ENCODE assay signal across 20 cellular contexts in the genomic region with DNA sequence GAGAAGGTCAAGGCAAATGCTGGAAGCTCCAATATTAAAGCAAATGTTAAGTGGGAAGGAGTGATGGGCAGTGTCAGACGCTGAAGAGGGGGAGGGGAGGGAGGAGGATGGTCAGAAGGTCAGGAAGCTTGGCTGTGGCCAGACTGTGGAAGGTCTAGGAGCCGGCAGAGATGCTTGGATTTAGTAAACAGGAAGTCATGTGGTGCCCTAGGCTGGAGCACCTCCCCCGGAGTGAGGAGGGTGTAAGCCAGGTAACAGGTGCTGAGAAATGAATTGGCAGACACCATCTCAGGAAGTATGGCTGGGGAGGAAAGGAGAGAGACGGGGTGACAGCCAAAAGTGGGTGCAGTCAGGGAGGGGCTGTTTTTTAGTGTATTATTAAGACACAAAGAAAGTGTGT. TPM values are rescaled to one million over a fixed set of nuclear protein-coding genes. Genes with fewer than 3 reads are reported as not detected.
"Had no signal": no experiment of that assay in that cellular context is flagged by ENCODE, and none has a peak within 500 bp of the region (broad histone marks: within the 10 kb centered on the region; RNA-seq: fewer than 3 reads in every experiment).

No MANE protein-coding gene starts in this region.

- H3K27me3 Mint-ChIP-seq: activated CD4-positive, alpha-beta T cell treated with anti-CD3 and anti-CD28 coated beads, Interleukin-2, amount 10 ng/mL, durations not matched to agents 7 days and 5 days had no signal

- H3K9me3 ChIP-seq: colonic mucosa, esophagus muscularis mucosa, tibial artery had no signal

- H3K9me3 Mint-ChIP-seq: activated CD4-positive, alpha-beta T cell treated with anti-CD3 and anti-CD28 coated beads, Interleukin-2, amount 10 ng/mL, durations not matched to agents 7 days and 5 days; nephron; stimulated activated naive B cell treated with anti-CD40 and anti-IgM and Interleukin-4, amounts not matched to agents 10 μg/mL and 1 μg/mL and 100 μg/mL, for 72 hours had no signal

- H3K4me1 Mint-ChIP-seq: activated CD4-positive, alpha-beta T cell treated with anti-CD3 and anti-CD28 coated beads, Interleukin-2, amount 10 ng/mL, durations not matched to agents 7 days and 5 days; nephron; stimulated activated naive B cell treated with anti-CD40 and anti-IgM and Interleukin-4, amounts not matched to agents 10 μg/mL and 1 μg/mL and 100 μg/mL, for 72 hours had no signal

- H3K4me3 Mint-ChIP-seq: activated CD4-positive, alpha-beta T cell treated with anti-CD3 and anti-CD28 coated beads, Interleukin-2, amount 10 ng/mL, durations not matched to agents 7 days and 5 days; activated naive CD8-positive, alpha-beta T cell; nephron; stimulated activated naive B cell treated with anti-CD40 and anti-IgM and Interleukin-4, amounts not matched to agents 10 μg/mL and 1 μg/mL and 100 μg/mL, for 72 hours had no signal

- H3K27ac ChIP-seq: colonic mucosa, esophagus muscularis mucosa, skin epidermis, tibial artery had no signal

- DNase-seq: activated CD4-positive, alpha-beta T cell treated with anti-CD3 and anti-CD28 coated beads, Interleukin-2, amount 10 ng/mL, durations not matched to agents 7 days and 5 days; activated CD8-positive, alpha-beta memory T cell treated with anti-CD3 and anti-CD28 coated beads for 24 hours; activated gamma-delta T cell treated with Interleukin-2 at 50 U/mL for 16 hours; amniotic stem cell; caudate nucleus; colonic mucosa; hippocampal formation; kidney glomerular epithelial cell; nucleus accumbens; right cardiac atrium; stimulated activated CD4-positive, alpha-beta T cell treated with anti-CD3 and anti-CD28 coated beads, Interleukin-15, amount 100 ng/mL, for 24 hours; stimulated activated CD4-positive, alpha-beta T cell treated with anti-CD3 and anti-CD28 coated beads, Interleukin-4, amount 100 ng/mL, for 1 hour; stimulated activated naive B cell treated with anti-CD40 and anti-IgM and Interleukin-4, amounts not matched to agents 10 μg/mL and 1 μg/mL and 100 μg/mL, for 72 hours; tibial artery had no signal

- H3K36me3 Mint-ChIP-seq: activated naive CD8-positive, alpha-beta T cell; stimulated activated naive B cell treated with anti-CD40 and anti-IgM and Interleukin-4, amounts not matched to agents 10 μg/mL and 1 μg/mL and 100 μg/mL, for 72 hours had no signal

- H3K4me1 ChIP-seq: colonic mucosa, esophagus muscularis mucosa, tibial artery had no signal

- H3K27me3 ChIP-seq: colonic mucosa had no signal

- H3K27ac Mint-ChIP-seq: activated CD4-positive, alpha-beta T cell treated with anti-CD3 and anti-CD28 coated beads, Interleukin-2, amount 10 ng/mL, durations not matched to agents 7 days and 5 days; activated naive CD8-positive, alpha-beta T cell; nephron; progenitor cell of endocrine pancreas; stimulated activated naive B cell treated with anti-CD40 and anti-IgM and Interleukin-4, amounts not matched to agents 10 μg/mL and 1 μg/mL and 100 μg/mL, for 72 hours had no signal

- H3K4me3 ChIP-seq: colonic mucosa, esophagus muscularis mucosa, skin epidermis, tibial artery had no signal

- H3K36me3 ChIP-seq: colonic mucosa, esophagus muscularis mucosa, tibial artery had no signal

RNA-seq across cellular contexts. Expression of gene CSMD2, which starts 17.7 kb away (rescaled TPM):
- total RNA-seq: activated CD4-positive, alpha-beta T cell treated with anti-CD3 and anti-CD28 coated beads, Interleukin-2, amount 10 ng/mL, durations not matched to agents 7 days and 5 days had no signal
- polyA plus RNA-seq: liver had no signal

RNA-seq across cellular contexts. Expression of gene C1orf94, which starts 29.4 kb away (rescaled TPM):
- total RNA-seq: activated CD4-positive, alpha-beta T cell treated with anti-CD3 and anti-CD28 coated beads, Interleukin-2, amount 10 ng/mL, durations not matched to agents 7 days and 5 days; colonic mucosa; liver; progenitor cell of endocrine pancreas; right cardiac atrium had no signal
- polyA plus RNA-seq: liver, right cardiac atrium had no signal
